Comparison of ENCODE assay signal across 26 cellular contexts in genomic region chr5:175347931-175348330, GRCh38.
"Had no signal": no experiment of that assay in that cellular context is flagged by ENCODE, and none has a peak within 500 bp of the region (broad histone marks: within the 10 kb centered on the region; RNA-seq: fewer than 3 reads in every experiment).

No MANE protein-coding gene starts in this region.

- H3K4me3 ChIP-seq: body of pancreas, colonic mucosa, heart left ventricle had no signal

- H3K36me3 ChIP-seq: colonic mucosa, heart left ventricle had no signal

- DNase-seq: activated CD4-positive, alpha-beta memory T cell treated with anti-CD3 and anti-CD28 coated beads for 36 hours; activated CD4-positive, alpha-beta T cell treated with anti-CD3 and anti-CD28 coated beads for 36 hours; activated CD4-positive, alpha-beta T cell treated with anti-CD3 and anti-CD28 coated beads, Interleukin-2, amount 10 ng/mL, durations not matched to agents 24 days and 14 days; activated CD4-positive, CD25-positive, alpha-beta regulatory T cell; activated CD4-positive, CD25-positive, alpha-beta regulatory T cell treated with anti-CD3 and anti-CD28 coated beads, Interleukin-2, amount 50 U/mL, for 72 hours; activated CD8-positive, alpha-beta memory T cell treated with anti-CD3 and anti-CD28 coated beads, Interleukin-2, amount 10 ng/mL, durations not matched to agents 7 days and 5 days; activated CD8-positive, alpha-beta memory T cell treated with anti-CD3 and anti-CD28 coated beads, Interleukin-2, amount 50 U/mL, for 4 hours; activated CD8-positive, alpha-beta T cell treated with anti-CD3 and anti-CD28 coated beads, Interleukin-2, amount 10 ng/mL, durations not matched to agents 7 days and 5 days; activated effector memory CD4-positive, alpha-beta T cell treated with anti-CD3 and anti-CD28 coated beads, Interleukin-2, amount 50 U/mL, for 16 hours; activated naive CD4-positive, alpha-beta T cell; activated naive CD4-positive, alpha-beta T cell treated with anti-CD3 and anti-CD28 coated beads, Interleukin-2, amount 50 U/mL, for 16 hours; activated T-cell treated with anti-CD3 and anti-CD28 coated beads, Interleukin-2, amount 50 U/mL, for 1 hour; activated T-cell treated with anti-CD3 and anti-CD28 coated beads, Interleukin-2, amount 50 U/mL, for 48 hours; amniotic stem cell; anterior cingulate cortex; body of pancreas; caudate nucleus; colonic mucosa; effector CD8-positive, alpha-beta T cell; endodermal cell; foreskin fibroblast; heart left ventricle; T-helper 1 cell; T-helper 17 cell; T1000 had no signal

- H3K4me1 ChIP-seq: body of pancreas, colonic mucosa, heart left ventricle had no signal

- H3K9me3 ChIP-seq: body of pancreas, colonic mucosa had no signal

- ATAC-seq: activated CD4-positive, alpha-beta T cell treated with anti-CD3 and anti-CD28 coated beads for 36 hours; activated CD8-positive, alpha-beta memory T cell treated with anti-CD3 and anti-CD28 coated beads, Interleukin-2, amount 10 ng/mL, durations not matched to agents 7 days and 5 days; activated CD8-positive, alpha-beta T cell treated with anti-CD3 and anti-CD28 coated beads, Interleukin-2, amount 10 ng/mL, durations not matched to agents 7 days and 5 days; body of pancreas; esophagus mucosa; heart left ventricle; T-helper 17 cell had no signal

- H3K27me3 ChIP-seq: body of pancreas, colonic mucosa had no signal

- H3K27ac ChIP-seq: body of pancreas, colonic mucosa, heart left ventricle had no signal
